In genomic region chr17:82320956-82321927, GRCh38 we compare ENCODE assay signal across 8 cellular contexts. TPM values are rescaled to one million over a fixed set of nuclear protein-coding genes. Genes with fewer than 3 reads are reported as not detected.
DNase-seq lines count a peak whose midpoint lies in the region; ATAC-seq and TF ChIP-seq lines count a peak whose summit lies in the region.

No MANE protein-coding gene starts in this region.

- H3K4me1 ChIP-seq in left lung, result peaks cover 0 to 15% of the 10 kb centered on the region in 2 donors

- H3K36me3 ChIP-seq in left lung, result peaks cover 0 to 18% of the 10 kb centered on the region in 2 donors

- no peaks in the 10 kb centered on the region for H3K9me3 ChIP-seq in left lung

- DNase-seq in GM19238 (ENCODE audit: insufficient read length, low spot score), result peak; percentile 71
- peak; percentile 53 to 74 (median 70) for DNase-seq in T-helper 1 cell
- DNase-seq in activated naive CD8-positive, alpha-beta T cell treated with anti-CD3 and anti-CD28 coated beads, Interleukin-2, amount 50 U/mL, for 16 hours (ENCODE audit: low read depth, low spot score), result peak; percentile 72
- peak in 1 of 2 donors; percentile 93 for DNase-seq in left lung
- DNase-seq in stimulated activated CD8-positive, alpha-beta memory T cell treated with anti-CD3 and anti-CD28 coated beads, Interleukin-2, amount 100 ng/mL, for 48 hours (ENCODE audit: low read depth in 2 of 2), result peak; percentile 56 to 65

- H3K4me3 ChIP-seq in left lung, result no peak overlapping the region

- no peak overlapping the region for H3K27ac ChIP-seq in left lung

- ATAC-seq in left lung (peak; percentile 76), GM21723 (IDR thresholded peaks at IDR 0.05; ENCODE audit: unreplicated experiment) (no peak), HG03571 (IDR thresholded peaks at IDR 0.05; ENCODE audit: unreplicated experiment) (no peak), HG02981 (IDR thresholded peaks at IDR 0.05; ENCODE audit: unreplicated experiment) (no peak)

- intact Hi-C loops in left lung (cut with DNase I), result loop anchor here in 1 of 2 donors (5.0 kb wide), 1 partner anchor 84 kb away; no protein-coding TSS in a partner anchor

- peak; percentile 83 to 88 for TF ChIP-seq CTCF in left lung (IDR thresholded peaks at IDR 0.05)

- H3K27me3 ChIP-seq in left lung, result peaks cover under 1 to 41% of the 10 kb centered on the region in 2 donors

RNA-seq across cellular contexts. Expression of gene CD7, which starts 3.8 kb away (rescaled TPM):
- 1 to 10 TPM; 3.7 to 6.6 TPM for total RNA-seq in left lung

RNA-seq across cellular contexts. Expression of gene SECTM1, which starts 12.3 kb away (rescaled TPM):
- total RNA-seq in left lung, result 10 to 100 TPM; 10.5 to 36.8 TPM

RNA-seq across cellular contexts. Expression of gene TEX19, which starts 37.8 kb away (rescaled TPM):
- not detected for total RNA-seq in left lung

RNA-seq across cellular contexts. Expression of gene CSNK1D, which starts 47.7 kb away (rescaled TPM):
- total RNA-seq in left lung, result 100 to 1,000 TPM; 122 to 160 TPM

RNA-seq across cellular contexts. Expression of gene UTS2R, which starts 50.3 kb away (rescaled TPM):
- total RNA-seq in left lung, result not detected
